16 cellular contexts compared by ENCODE assay signal in the genomic region with DNA sequence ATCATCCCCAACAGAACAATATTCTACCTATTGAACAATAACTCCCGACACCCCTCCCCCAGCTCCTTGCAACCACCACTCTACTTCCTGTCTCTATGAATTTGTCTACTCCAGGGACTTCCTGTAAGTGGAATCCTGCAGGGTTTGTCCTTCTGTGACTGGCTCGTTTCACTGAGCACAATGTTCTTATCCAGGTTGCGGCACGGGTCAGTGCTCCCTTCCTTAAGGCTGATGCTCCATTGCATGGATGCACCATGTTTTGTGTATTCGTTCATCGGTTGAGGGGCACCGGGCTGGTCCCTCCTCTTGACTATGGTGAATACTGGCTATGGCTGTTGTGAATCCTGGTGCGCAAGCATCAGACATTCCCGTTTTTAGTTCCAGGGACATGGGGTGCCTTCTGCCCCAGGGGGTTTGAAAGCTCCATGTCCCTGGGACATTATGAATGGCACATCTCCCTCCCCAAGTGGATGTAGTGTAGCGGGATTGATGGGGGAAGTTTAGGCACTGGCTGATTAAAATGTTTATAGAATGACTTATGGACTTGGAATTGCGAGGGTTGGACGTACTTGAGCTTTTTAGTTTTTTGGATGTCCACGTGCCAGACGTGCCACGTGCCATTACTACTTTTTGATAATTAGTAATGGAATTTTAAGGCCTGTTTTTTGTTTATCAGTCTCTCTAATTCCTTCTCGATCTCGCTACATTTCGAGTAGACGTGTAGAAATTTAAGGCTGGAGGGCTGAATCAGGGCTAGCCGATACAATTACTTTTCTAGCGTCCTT.
DNase-seq lines count a peak whose midpoint lies in the region; ATAC-seq and TF ChIP-seq lines count a peak whose summit lies in the region.
"Had no signal": no experiment of that assay in that cellular context is flagged by ENCODE, and none has a peak within 500 bp of the region (broad histone marks: within the 10 kb centered on the region; RNA-seq: fewer than 3 reads in every experiment).

No MANE protein-coding gene starts in this region.

- H3K9me3 ChIP-seq in DND-41 (ENCODE audit: insufficient read depth, low read length, severe bottlenecking) (no peaks in the 10 kb centered on the region), adrenal gland (replicated peaks in 1 of 3) (no peaks in the 10 kb centered on the region), skeletal muscle satellite cell (replicated peaks; ENCODE audit: low read length) (no peaks in the 10 kb centered on the region), suprapubic skin (no peaks in the 10 kb centered on the region)
- H3K9me3 ChIP-seq: Caco-2, SJSA1 had no signal

- TF ChIP-seq POLR2A in adrenal gland (IDR thresholded peaks at IDR 0.05) (no peak), suprapubic skin (IDR thresholded peaks at IDR 0.05) (no peak)

- intact Hi-C loops in adrenal gland (cut with DNase I), result no loop called here

- no peak for TF ChIP-seq EP300 in suprapubic skin (IDR thresholded peaks at IDR 0.05)

- H3K4me3 ChIP-seq in DND-41 (ENCODE audit: low read depth in 1 of 2, low read length in 2 of 2), result no peak overlapping the region
- no peak overlapping the region for H3K4me3 ChIP-seq in adrenal gland
- no peak overlapping the region for H3K4me3 ChIP-seq in skeletal muscle satellite cell (ENCODE audit: low read length)
- H3K4me3 ChIP-seq in suprapubic skin, result no peak overlapping the region

- H3K27ac ChIP-seq in DND-41 (ENCODE audit: low read length) (peak overlapping the region; percentile 80), adrenal gland (peak overlapping the region in 3 of 5 donors; percentile 59 to 95 (median 91)), suprapubic skin (no peak overlapping the region)

- WGBS in adrenal gland, 4 donors, result 81 to 86% (median 83%) methylated on average over 21 of the region's 21 CpGs
- WGBS in suprapubic skin, result 81% methylated on average over 21 of the region's 21 CpGs

- H3K27me3 ChIP-seq in DND-41 (ENCODE audit: insufficient read depth, low read length, poor library complexity), result no peaks in the 10 kb centered on the region
- no peaks in the 10 kb centered on the region for H3K27me3 ChIP-seq in adrenal gland
- no peaks in the 10 kb centered on the region for H3K27me3 ChIP-seq in skeletal muscle satellite cell (ENCODE audit: control insufficient read depth, insufficient read depth, low read length)
- peaks cover 45% of the 10 kb centered on the region for H3K27me3 ChIP-seq in suprapubic skin

- peak; percentile 44; the same call in 2 of the 3 replicates for ATAC-seq in DND-41 (ENCODE audit: insufficient read depth, low read depth)
- ATAC-seq: left colon; stimulated activated memory B cell treated with anti-CD40 and anti-IgM and Interleukin-4, amounts not matched to agents 10 μg/mL and 1 μg/mL and 100 μg/mL, for 72 hours had no signal

- H2AFZ ChIP-seq in DND-41 (ENCODE audit: low read depth, low read length), result peak overlapping the region; percentile 64

- H3K9ac ChIP-seq in DND-41 (ENCODE audit: low read depth, low read length) (no peak overlapping the region), skeletal muscle satellite cell (ENCODE audit: low read depth, low read length) (peak overlapping the region; percentile 83)

- H3K4me2 ChIP-seq in DND-41 (ENCODE audit: insufficient read depth, low read length) (0 out of 2 replicates have a peak overlapping the region, but pooled peaks have one; percentile 23), skeletal muscle satellite cell (ENCODE audit: low read length) (no peak overlapping the region)

- no peaks in the 10 kb centered on the region for H4K20me1 ChIP-seq in DND-41 (ENCODE audit: insufficient read depth, low read length)

- DNase-seq in DND-41 (peak; percentile 38), adrenal gland (no peak), left kidney (ENCODE audit: low read depth, low spot score) (peak; percentile 41), suprapubic skin (ENCODE audit: low spot score in 2 of 2) (no peak), middle frontal gyrus (ENCODE audit: extremely low spot score, low spot score) (no peak), NCI-H446 treated with DMSO at 0.1 percent for 48 hours (lab: John Stamatoyannopoulos, UW) (no peak)
- DNase-seq in NK-92 treated with Interleukin-12 subunit alpha and Interleukin-12 subunit beta, amount 100 ng/mL, for 24 hours (lab: John Stamatoyannopoulos, UW), result no peak
- DNase-seq: Caco-2; central memory CD4-positive, alpha-beta T cell; effector memory CD4-positive, alpha-beta T cell; GDM1; NCI-H2029 had no signal

- H3K4me1 ChIP-seq in DND-41 (ENCODE audit: insufficient read depth, low read length), result peaks cover 33% of the 10 kb centered on the region
- peaks cover 19 to 31% of the 10 kb centered on the region in 2 donors for H3K4me1 ChIP-seq in adrenal gland (replicated peaks in 1 of 2)
- peaks cover 37% of the 10 kb centered on the region for H3K4me1 ChIP-seq in skeletal muscle satellite cell (ENCODE audit: control insufficient read depth, insufficient read depth, low read length)
- H3K4me1 ChIP-seq in suprapubic skin, result peaks cover 32% of the 10 kb centered on the region
- H3K4me1 ChIP-seq: Caco-2 had no signal

- H3K79me2 ChIP-seq in DND-41 (ENCODE audit: insufficient read depth, low read length), result no peaks in the 10 kb centered on the region

- H3K36me3 ChIP-seq in DND-41 (ENCODE audit: insufficient read depth, low read length) (no peaks in the 10 kb centered on the region), adrenal gland (replicated peaks in 1 of 2) (no peaks in the 10 kb centered on the region), skeletal muscle satellite cell (ENCODE audit: insufficient read depth, low read length) (no peaks in the 10 kb centered on the region), suprapubic skin (no peaks in the 10 kb centered on the region)
- H3K36me3 ChIP-seq: SJSA1 had no signal

- TF ChIP-seq CTCF in DND-41 (IDR thresholded peaks at IDR 0.05; ENCODE audit: borderline replicate concordance, extremely low read depth, low read length, poor library complexity, severe bottlenecking) (no peak), adrenal gland (IDR thresholded peaks at IDR 0.05) (no peak), suprapubic skin (IDR thresholded peaks at IDR 0.05) (no peak)

Comparison
In these comparisons a context has a peak if more than half of its experiments do, and no peak if none do; other contexts are left out.
1. DNase-seq: peak in DND-41 (single experiment) and left kidney (single experiment); none in adrenal gland (0 of 7), suprapubic skin (0 of 2), middle frontal gyrus (single experiment), NCI-H446 treated with DMSO at 0.1 percent for 48 hours (single experiment) and NK-92 treated with Interleukin-12 subunit alpha and Interleukin-12 subunit beta, amount 100 ng/mL, for 24 hours (single experiment).